In the genomic region with DNA sequence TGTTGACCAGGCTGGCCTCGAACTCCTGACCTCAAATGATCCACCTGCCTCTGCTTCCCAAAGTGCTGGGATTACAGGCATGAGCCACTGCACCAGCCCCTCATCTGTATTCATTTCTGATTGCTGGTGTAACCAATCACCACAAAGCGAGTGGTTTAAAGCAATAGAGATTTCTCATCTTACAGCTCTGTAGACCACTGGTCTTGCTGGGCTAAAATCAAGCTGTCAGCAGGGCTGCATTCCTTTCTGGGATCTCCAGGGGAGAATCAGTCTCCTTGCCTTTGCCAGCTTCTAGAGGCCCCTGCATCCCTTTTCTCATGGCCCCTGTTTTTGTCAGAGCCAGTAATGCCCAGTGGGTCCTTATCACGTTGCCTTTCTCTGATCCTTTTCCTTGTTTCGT, we compare ENCODE assay signal across 19 cellular contexts.
"Had no signal": no experiment of that assay in that cellular context is flagged by ENCODE, and none has a peak within 500 bp of the region (broad histone marks: within the 10 kb centered on the region; RNA-seq: fewer than 3 reads in every experiment).

No MANE protein-coding gene starts in this region.

- H3K27me3 ChIP-seq: colonic mucosa, heart left ventricle, left lung, ovary, thyroid gland, upper lobe of left lung, vagina had no signal

- ATAC-seq: heart left ventricle; left lung; lower lobe of right lung; naive thymus-derived CD4-positive, alpha-beta T cell; right cardiac atrium had no signal

- H3K4me1 ChIP-seq: colonic mucosa, heart left ventricle, left lung, lower lobe of right lung, thyroid gland, upper lobe of left lung, vagina had no signal

- H3K4me2 ChIP-seq: smooth muscle cell had no signal

- H3K27ac ChIP-seq: colonic mucosa, heart left ventricle, left lung, lower lobe of right lung, ovary, thyroid gland, upper lobe of left lung, vagina had no signal

- H3K9me3 ChIP-seq: colonic mucosa, thyroid gland, upper lobe of left lung, vagina had no signal

- H3K4me3 ChIP-seq: colonic mucosa, heart left ventricle, left lung, lower lobe of right lung, ovary, smooth muscle cell, thyroid gland, upper lobe of left lung, vagina had no signal

- H3K36me3 ChIP-seq: colonic mucosa, heart left ventricle, left lung, lower lobe of right lung, ovary, thyroid gland, upper lobe of left lung, vagina had no signal

- H3K4me3 Mint-ChIP-seq: memory B cell; naive thymus-derived CD4-positive, alpha-beta T cell; neural crest cell had no signal

- H3K4me1 Mint-ChIP-seq: naive thymus-derived CD4-positive, alpha-beta T cell; neural crest cell had no signal

- DNase-seq: cerebellar nuclear complex; colonic mucosa; dermis blood vessel endothelial cell; heart left ventricle; hippocampal formation; lower lobe of right lung; naive thymus-derived CD4-positive, alpha-beta T cell; nucleus accumbens; ovary; right cardiac atrium; stimulated activated CD4-positive, alpha-beta T cell treated with anti-CD3 and anti-CD28 coated beads, Interleukin-2, amount 100 ng/mL, for 48 hours; stimulated activated naive CD4-positive, alpha-beta T cell treated with Interleukin-2 at 50 U/mL for 16 hours; thyroid gland; upper lobe of left lung had no signal

- H3K27ac Mint-ChIP-seq: memory B cell; naive thymus-derived CD4-positive, alpha-beta T cell had no signal
